ENCODE assay signal across 16 cellular contexts in genomic region chr15:100720406-100720967, GRCh38.
DNase-seq lines count a peak whose midpoint lies in the region; ATAC-seq and TF ChIP-seq lines count a peak whose summit lies in the region.
"Had no signal": no experiment of that assay in that cellular context is flagged by ENCODE, and none has a peak within 500 bp of the region (broad histone marks: within the 10 kb centered on the region; RNA-seq: fewer than 3 reads in every experiment).

No MANE protein-coding gene starts in this region.

- no peak overlapping the region for H3K27ac Mint-ChIP-seq in activated CD8-positive, alpha-beta T cell treated with anti-CD3 and anti-CD28 coated beads, Interleukin-2, amount 10 ng/mL, durations not matched to agents 7 days and 5 days
- no peak overlapping the region for H3K27ac Mint-ChIP-seq in activated CD8-positive, alpha-beta T cell treated with anti-CD3 and anti-CD28 coated beads for 36 hours
- H3K27ac Mint-ChIP-seq: activated naive CD4-positive, alpha-beta T cell treated with anti-CD3 and anti-CD28 coated beads for 36 hours had no signal

- H3K27ac ChIP-seq in colonic mucosa (no peak overlapping the region), urinary bladder (ENCODE audit: low read depth) (peak overlapping the region; percentile 59)
- H3K27ac ChIP-seq: cardiac muscle cell, WERI-Rb-1 had no signal

- H3K4me3 Mint-ChIP-seq in activated CD8-positive, alpha-beta T cell treated with anti-CD3 and anti-CD28 coated beads, Interleukin-2, amount 10 ng/mL, durations not matched to agents 7 days and 5 days = no peak overlapping the region
- no peak overlapping the region for H3K4me3 Mint-ChIP-seq in activated CD8-positive, alpha-beta T cell treated with anti-CD3 and anti-CD28 coated beads for 36 hours
- H3K4me3 Mint-ChIP-seq: activated naive CD4-positive, alpha-beta T cell treated with anti-CD3 and anti-CD28 coated beads for 36 hours had no signal

- ATAC-seq in activated CD8-positive, alpha-beta T cell treated with anti-CD3 and anti-CD28 coated beads, Interleukin-2, amount 10 ng/mL, durations not matched to agents 7 days and 5 days = no peak
- ATAC-seq in activated CD8-positive, alpha-beta T cell treated with anti-CD3 and anti-CD28 coated beads for 36 hours = no peak
- no peak for ATAC-seq in GM19463 (IDR thresholded peaks at IDR 0.05; ENCODE audit: unreplicated experiment)
- ATAC-seq: upper lobe of right lung had no signal

- H3K4me3 ChIP-seq in colonic mucosa (no peak overlapping the region), mucosa of stomach (ENCODE audit: low read length) (no peak overlapping the region), urinary bladder (ENCODE audit: low read depth, low read length) (no peak overlapping the region)
- H3K4me3 ChIP-seq: cardiac muscle cell, upper lobe of right lung had no signal

- no peaks in the 10 kb centered on the region for H3K4me1 Mint-ChIP-seq in activated CD8-positive, alpha-beta T cell treated with anti-CD3 and anti-CD28 coated beads, Interleukin-2, amount 10 ng/mL, durations not matched to agents 7 days and 5 days (ENCODE audit: low read depth)
- H3K4me1 Mint-ChIP-seq in activated CD8-positive, alpha-beta T cell treated with anti-CD3 and anti-CD28 coated beads for 36 hours (ENCODE audit: low read depth) = no peaks in the 10 kb centered on the region

- intact Hi-C loops in activated CD8-positive, alpha-beta T cell treated with anti-CD3 and anti-CD28 coated beads for 36 hours (cut with micrococcal nuclease) = no loop called here
- intact Hi-C loops in colonic mucosa (cut with DNase I) = no loop called here

- H3K9me3 ChIP-seq in colonic mucosa = no peaks in the 10 kb centered on the region
- no peaks in the 10 kb centered on the region for H3K9me3 ChIP-seq in mucosa of stomach (ENCODE audit: control insufficient read depth, low read length)
- H3K9me3 ChIP-seq: upper lobe of right lung had no signal

- no peaks in the 10 kb centered on the region for H3K9me3 Mint-ChIP-seq in activated CD8-positive, alpha-beta T cell treated with anti-CD3 and anti-CD28 coated beads, Interleukin-2, amount 10 ng/mL, durations not matched to agents 7 days and 5 days (ENCODE audit: insufficient read depth)
- no peaks in the 10 kb centered on the region for H3K9me3 Mint-ChIP-seq in activated CD8-positive, alpha-beta T cell treated with anti-CD3 and anti-CD28 coated beads for 36 hours
- H3K9me3 Mint-ChIP-seq: activated naive CD4-positive, alpha-beta T cell treated with anti-CD3 and anti-CD28 coated beads for 36 hours had no signal

- WGBS in urinary bladder = 77% methylated on average over 9 of the region's 9 CpGs

- H3K9ac ChIP-seq in colonic mucosa (ENCODE audit: low read depth in 2 of 2, low read length in 2 of 2) = no peak overlapping the region
- peak overlapping the region; percentile 29 for H3K9ac ChIP-seq in mucosa of stomach (ENCODE audit: low read length)

- no peaks in the 10 kb centered on the region for H3K27me3 ChIP-seq in colonic mucosa
- H3K27me3 ChIP-seq in mucosa of stomach (ENCODE audit: control insufficient read depth, insufficient read depth, low read length) = peaks cover 4% of the 10 kb centered on the region
- H3K27me3 ChIP-seq: cardiac muscle cell, upper lobe of right lung had no signal

- CTCF ChIA-PET in activated CD8-positive, alpha-beta T cell treated with anti-CD3 and anti-CD28 coated beads, Interleukin-2, amount 10 ng/mL, durations not matched to agents 7 days and 5 days (lab: Charles Lee) = no interaction called here
- CTCF ChIA-PET in activated CD8-positive, alpha-beta T cell treated with anti-CD3 and anti-CD28 coated beads for 36 hours (lab: Charles Lee) = no interaction called here

- no peaks in the 10 kb centered on the region for H3K27me3 Mint-ChIP-seq in activated CD8-positive, alpha-beta T cell treated with anti-CD3 and anti-CD28 coated beads, Interleukin-2, amount 10 ng/mL, durations not matched to agents 7 days and 5 days (ENCODE audit: low read depth)
- no peaks in the 10 kb centered on the region for H3K27me3 Mint-ChIP-seq in activated CD8-positive, alpha-beta T cell treated with anti-CD3 and anti-CD28 coated beads for 36 hours

- DNase-seq in activated CD8-positive, alpha-beta T cell treated with anti-CD3 and anti-CD28 coated beads, Interleukin-2, amount 10 ng/mL, durations not matched to agents 7 days and 5 days = peak; percentile 11
- no peak for DNase-seq in activated CD8-positive, alpha-beta T cell treated with anti-CD3 and anti-CD28 coated beads for 36 hours
- peak; percentile 14 for DNase-seq in colonic mucosa
- DNase-seq in NCI-H2227 treated with DMSO at 0.1 percent for 48 hours (lab: John Stamatoyannopoulos, UW) = no peak
- DNase-seq in COLO668 (lab: John Stamatoyannopoulos, UW; ENCODE audit: unreplicated experiment) = no peak
- DNase-seq: activated naive CD4-positive, alpha-beta T cell treated with anti-CD3 and anti-CD28 coated beads for 36 hours; glutamatergic neuron; GOT3; NCI-H1436; NCI-H446 treated with DMSO at 0.1 percent for 48 hours; upper lobe of right lung; WERI-Rb-1 had no signal

- H3K36me3 Mint-ChIP-seq in activated CD8-positive, alpha-beta T cell treated with anti-CD3 and anti-CD28 coated beads, Interleukin-2, amount 10 ng/mL, durations not matched to agents 7 days and 5 days (ENCODE audit: low read depth) = no peaks in the 10 kb centered on the region
- H3K36me3 Mint-ChIP-seq in activated CD8-positive, alpha-beta T cell treated with anti-CD3 and anti-CD28 coated beads for 36 hours (ENCODE audit: low read depth) = no peaks in the 10 kb centered on the region

- H3K4me1 ChIP-seq in colonic mucosa (no peaks in the 10 kb centered on the region), mucosa of stomach (ENCODE audit: control insufficient read depth, insufficient read depth, low read length) (peaks cover 24% of the 10 kb centered on the region), urinary bladder (ENCODE audit: insufficient read depth) (peaks cover 6% of the 10 kb centered on the region)

- POLR2A ChIA-PET in activated CD8-positive, alpha-beta T cell treated with anti-CD3 and anti-CD28 coated beads, Interleukin-2, amount 10 ng/mL, durations not matched to agents 7 days and 5 days (lab: Charles Lee) = no interaction called here
- POLR2A ChIA-PET in activated CD8-positive, alpha-beta T cell treated with anti-CD3 and anti-CD28 coated beads for 36 hours (lab: Charles Lee) = no interaction called here

- no peaks in the 10 kb centered on the region for H3K36me3 ChIP-seq in colonic mucosa
- H3K36me3 ChIP-seq in mucosa of stomach (ENCODE audit: control insufficient read depth, insufficient read depth, low read length) = no peaks in the 10 kb centered on the region
- H3K36me3 ChIP-seq in urinary bladder (ENCODE audit: insufficient read depth) = no peaks in the 10 kb centered on the region
- H3K36me3 ChIP-seq: cardiac muscle cell, upper lobe of right lung, WERI-Rb-1 had no signal

- no peak for TF ChIP-seq CTCF in activated CD8-positive, alpha-beta T cell treated with anti-CD3 and anti-CD28 coated beads for 36 hours (IDR thresholded peaks at IDR 0.05)
- TF ChIP-seq CTCF in colonic mucosa (IDR thresholded peaks at IDR 0.05) = no peak

Comparison
In these comparisons a context has a peak if more than half of its experiments do, and no peak if none do; other contexts are left out.
1. DNase-seq: peak in activated CD8-positive, alpha-beta T cell treated with anti-CD3 and anti-CD28 coated beads, Interleukin-2, amount 10 ng/mL, durations not matched to agents 7 days and 5 days (single experiment) and colonic mucosa (single experiment); none in activated CD8-positive, alpha-beta T cell treated with anti-CD3 and anti-CD28 coated beads for 36 hours (single experiment), NCI-H2227 treated with DMSO at 0.1 percent for 48 hours (single experiment) and COLO668 (single experiment).